ENCODE assay signal across 8 cellular contexts in genomic region chr6:149335924-149336323, GRCh38. TPM values are rescaled to one million over a fixed set of nuclear protein-coding genes. Genes with fewer than 3 reads are reported as not detected.
DNase-seq lines count a peak whose midpoint lies in the region; ATAC-seq and TF ChIP-seq lines count a peak whose summit lies in the region.

No MANE protein-coding gene starts in this region.

- H3K4me3 ChIP-seq in astrocyte of the spinal cord (ENCODE audit: low read depth, low read length) = no peak overlapping the region
- H3K4me3 ChIP-seq in osteoblast (ENCODE audit: insufficient read depth, low read length) = no peak overlapping the region

- no peaks in the 10 kb centered on the region for H3K27me3 Mint-ChIP-seq in IgD-negative memory B cell

- TF ChIP-seq CTCF in astrocyte of the spinal cord (IDR thresholded peaks at IDR 0.05; ENCODE audit: low read depth, low read length) (no peak), osteoblast (IDR thresholded peaks at IDR 0.05; ENCODE audit: extremely low read depth, low read depth, low read length) (no peak)

- H3K4me1 ChIP-seq in osteoblast (ENCODE audit: insufficient read depth, low read length) = peaks cover 59% of the 10 kb centered on the region

- H3K27me3 ChIP-seq in osteoblast (ENCODE audit: insufficient read depth, low read length) = no peaks in the 10 kb centered on the region

- in situ Hi-C loops in astrocyte of the spinal cord (cut with HindIII; ENCODE audit: low sequenced_read_pairs) = no loop called here

- peak; percentile 66 for DNase-seq in CD1c-positive myeloid dendritic cell (ENCODE audit: extremely low spot score)
- peak; percentile 41 for DNase-seq in astrocyte of the spinal cord (ENCODE audit: low read depth, low spot score)
- DNase-seq in osteoblast (ENCODE audit: insufficient read length, low spot score, missing footprints) = no peak
- DNase-seq in COLO668 (lab: John Stamatoyannopoulos, UW; ENCODE audit: unreplicated experiment) = no peak

- no peaks in the 10 kb centered on the region for H3K36me3 ChIP-seq in osteoblast (ENCODE audit: insufficient read depth, low read length)

- peaks cover 96% of the 10 kb centered on the region for H3K79me2 ChIP-seq in osteoblast (ENCODE audit: insufficient read depth, low read length)

- H3K36me3 Mint-ChIP-seq in IgD-negative memory B cell = peaks cover 3% of the 10 kb centered on the region

- H3K4me3 Mint-ChIP-seq in IgD-negative memory B cell = peak overlapping the region in 2 of 4 donors; percentile 10 to 29

- no peak overlapping the region for H3K4me2 ChIP-seq in osteoblast (ENCODE audit: insufficient read depth, low read length)

- peaks cover 60 to 81% (median 72%) of the 10 kb centered on the region in 3 donors for H3K4me1 Mint-ChIP-seq in IgD-negative memory B cell

- H4K20me1 ChIP-seq in osteoblast (ENCODE audit: insufficient read depth, low read length) = peaks cover 75% of the 10 kb centered on the region

- H3K27ac ChIP-seq in osteoblast (ENCODE audit: low read depth, low read length) = peak overlapping the region; percentile 14

- H2AFZ ChIP-seq in osteoblast (ENCODE audit: low read length) = no peak overlapping the region

- H3K27ac Mint-ChIP-seq in IgD-negative memory B cell = peak overlapping the region in 2 of 3 donors; percentile 2 to 28

- no peak for ATAC-seq in GM18502 (IDR thresholded peaks at IDR 0.05; ENCODE audit: poor library complexity, unreplicated experiment)
- ATAC-seq in GM19035 (IDR thresholded peaks at IDR 0.05; ENCODE audit: unreplicated experiment) = no peak
- no peak for ATAC-seq in GM21526 (IDR thresholded peaks at IDR 0.05; ENCODE audit: low FRiP score, unreplicated experiment)

- H3K9me3 Mint-ChIP-seq in IgD-negative memory B cell = no peaks in the 10 kb centered on the region

- no peaks in the 10 kb centered on the region for H3K9me3 ChIP-seq in osteoblast (ENCODE audit: low read depth, low read length)

RNA-seq across cellular contexts. Expression of gene TAB2, which starts 18.4 kb away (rescaled TPM):
- polyA plus RNA-seq in IgD-negative memory B cell = 8.1 TPM
- total RNA-seq in osteoblast = 28.2 and 34.8 TPM in 2 replicates

Comparison
In these comparisons a context has a peak if more than half of its experiments do, and no peak if none do; other contexts are left out.
1. DNase-seq: peak in CD1c-positive myeloid dendritic cell (single experiment) and astrocyte of the spinal cord (single experiment); none in osteoblast (single experiment) and COLO668 (single experiment).